Comparison of ENCODE assay signal across 28 cellular contexts in genomic region chr1:239929317-239929716, GRCh38.
"Had no signal": no experiment of that assay in that cellular context is flagged by ENCODE, and none has a peak within 500 bp of the region (broad histone marks: within the 10 kb centered on the region; RNA-seq: fewer than 3 reads in every experiment).

No MANE protein-coding gene starts in this region.

- H3K36me3 ChIP-seq: heart left ventricle, lower lobe of right lung, pancreas, prostate gland, sigmoid colon, spleen, tibial nerve, uterus had no signal

- H3K9me3 ChIP-seq: lower lobe of right lung, pancreas, prostate gland, sigmoid colon, tibial nerve, uterus had no signal

- H3K27ac Mint-ChIP-seq: immature natural killer cell; nephron; stimulated activated memory B cell treated with anti-CD40 and anti-IgM and Interleukin-4, amounts not matched to agents 10 μg/mL and 1 μg/mL and 100 μg/mL, for 72 hours; stimulated activated naive CD8-positive, alpha-beta T cell treated with anti-CD3 and anti-CD28 coated beads, Interleukin-15, amount 100 ng/mL, for 72 hours; type B pancreatic cell had no signal

- H3K36me3 Mint-ChIP-seq: immature natural killer cell; naive thymus-derived CD8-positive, alpha-beta T cell; stimulated activated memory B cell treated with anti-CD40 and anti-IgM and Interleukin-4, amounts not matched to agents 10 μg/mL and 1 μg/mL and 100 μg/mL, for 72 hours; type B pancreatic cell had no signal

- H3K9me3 Mint-ChIP-seq: immature natural killer cell; naive thymus-derived CD8-positive, alpha-beta T cell; nephron; neural crest cell; stimulated activated memory B cell treated with anti-CD40 and anti-IgM and Interleukin-4, amounts not matched to agents 10 μg/mL and 1 μg/mL and 100 μg/mL, for 72 hours; stimulated activated naive CD8-positive, alpha-beta T cell treated with anti-CD3 and anti-CD28 coated beads, Interleukin-15, amount 100 ng/mL, for 72 hours had no signal

- H3K27ac ChIP-seq: heart left ventricle, lower lobe of right lung, pancreas, prostate gland, sigmoid colon, spleen, tibial nerve, uterus had no signal

- H3K27me3 Mint-ChIP-seq: stimulated activated memory B cell treated with anti-CD40 and anti-IgM and Interleukin-4, amounts not matched to agents 10 μg/mL and 1 μg/mL and 100 μg/mL, for 72 hours; type B pancreatic cell had no signal

- H3K4me1 Mint-ChIP-seq: immature natural killer cell; naive thymus-derived CD8-positive, alpha-beta T cell; nephron; stimulated activated memory B cell treated with anti-CD40 and anti-IgM and Interleukin-4, amounts not matched to agents 10 μg/mL and 1 μg/mL and 100 μg/mL, for 72 hours; stimulated activated naive CD8-positive, alpha-beta T cell treated with anti-CD3 and anti-CD28 coated beads, Interleukin-15, amount 100 ng/mL, for 72 hours had no signal

- H3K4me3 Mint-ChIP-seq: immature natural killer cell; naive thymus-derived CD8-positive, alpha-beta T cell; nephron; neural crest cell; stimulated activated memory B cell treated with anti-CD40 and anti-IgM and Interleukin-4, amounts not matched to agents 10 μg/mL and 1 μg/mL and 100 μg/mL, for 72 hours; stimulated activated naive CD8-positive, alpha-beta T cell treated with anti-CD3 and anti-CD28 coated beads, Interleukin-15, amount 100 ng/mL, for 72 hours; type B pancreatic cell had no signal

- ATAC-seq: heart left ventricle; left ventricle myocardium superior; lower lobe of right lung; naive thymus-derived CD8-positive, alpha-beta T cell; pancreas; right cardiac atrium; stimulated activated memory B cell treated with anti-CD40 and anti-IgM and Interleukin-4, amounts not matched to agents 10 μg/mL and 1 μg/mL and 100 μg/mL, for 72 hours; stimulated activated naive CD8-positive, alpha-beta T cell treated with anti-CD3 and anti-CD28 coated beads, Interleukin-15, amount 100 ng/mL, for 72 hours had no signal

- H3K4me1 ChIP-seq: heart left ventricle, lower lobe of right lung, pancreas, prostate gland, sigmoid colon, spleen, tibial nerve, uterus had no signal

- H3K4me3 ChIP-seq: heart left ventricle, lower lobe of right lung, pancreas, prostate gland, sigmoid colon, spleen, tibial nerve, uterus had no signal

- H3K27me3 ChIP-seq: heart left ventricle, pancreas, sigmoid colon, spleen, tibial nerve, uterus had no signal

- DNase-seq: heart left ventricle; hypothalamus; immature natural killer cell; kidney; left ventricle myocardium superior; lower lobe of right lung; mammary epithelial cell; mesenchymal stem cell; naive thymus-derived CD8-positive, alpha-beta T cell; pancreas; posterior cingulate gyrus; retina; right cardiac atrium; sigmoid colon; small intestine; spleen; stimulated activated CD4-positive, alpha-beta T cell treated with anti-CD3 and anti-CD28 coated beads, Interleukin-4, amount 100 ng/mL, for 4 hours; stimulated activated CD8-positive, alpha-beta memory T cell treated with anti-CD3 and anti-CD28 coated beads, Interleukin-4, amount 100 ng/mL, for 48 hours; stimulated activated naive CD4-positive, alpha-beta T cell treated with Interleukin-2 at 50 U/mL for 16 hours; stimulated activated naive CD8-positive, alpha-beta T cell treated with anti-CD3 and anti-CD28 coated beads, Interleukin-15, amount 100 ng/mL, for 72 hours; substantia nigra; uterus had no signal
